19 cellular contexts compared by ENCODE assay signal in the genomic region with DNA sequence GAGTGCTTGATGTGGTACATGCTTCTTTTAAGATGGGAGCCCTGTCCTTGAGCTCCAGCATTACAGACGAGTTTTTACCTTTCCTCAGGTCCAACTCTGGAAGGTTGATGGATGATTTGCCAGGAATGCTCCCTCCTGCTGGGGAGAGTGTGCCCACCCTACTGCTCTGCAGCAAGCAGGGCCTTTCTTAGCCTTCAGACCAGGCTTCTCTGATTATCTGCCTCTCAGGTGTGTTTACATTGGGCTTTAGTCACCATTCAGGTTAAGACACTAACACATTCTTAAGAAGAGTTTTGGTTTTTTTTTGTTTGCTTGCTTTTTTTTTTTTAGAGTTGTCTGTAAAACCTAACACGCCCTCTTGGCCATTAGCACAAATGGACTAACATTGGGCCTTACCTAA.
A peak's percentile ranks its signal among the peaks of the same experiment; 100 is the strongest.
DNase-seq lines count a peak whose midpoint lies in the region; ATAC-seq and TF ChIP-seq lines count a peak whose summit lies in the region.
"Had no signal": no experiment of that assay in that cellular context is flagged by ENCODE, and none has a peak within 500 bp of the region (broad histone marks: within the 10 kb centered on the region; RNA-seq: fewer than 3 reads in every experiment).

No MANE protein-coding gene starts in this region.

- H2BK120ac ChIP-seq in H9 (ENCODE audit: low read depth, low read length, poor library complexity, severe bottlenecking) = no peak overlapping the region
- H2BK120ac ChIP-seq in mesendoderm (ENCODE audit: low read depth, low read length) = no peak overlapping the region

- no peak overlapping the region for H2BK12ac ChIP-seq in H9 (ENCODE audit: insufficient read length, low read depth, low read length)

- H3K79me1 ChIP-seq in H9 (ENCODE audit: insufficient read depth, low read depth, low read length, poor library complexity, severe bottlenecking) (no peaks in the 10 kb centered on the region), mesendoderm (ENCODE audit: low read length) (no peaks in the 10 kb centered on the region)

- H3K27me3 ChIP-seq in H9 (ENCODE audit: insufficient read depth, low read length) = no peaks in the 10 kb centered on the region
- no peaks in the 10 kb centered on the region for H3K27me3 ChIP-seq in PC-3 (ENCODE audit: low read length)
- no peaks in the 10 kb centered on the region for H3K27me3 ChIP-seq in mesendoderm (ENCODE audit: insufficient read depth, low read length, poor library complexity)
- H3K27me3 ChIP-seq in colonic mucosa = no peaks in the 10 kb centered on the region
- H3K27me3 ChIP-seq: Peyer's patch had no signal

- no peaks in the 10 kb centered on the region for H3K9me3 Mint-ChIP-seq in H9

- H3K27ac ChIP-seq in H9 (ENCODE audit: insufficient read length, low read depth, low read length) (no peak overlapping the region), PC-3 (ENCODE audit: low read length) (no peak overlapping the region), mesendoderm (ENCODE audit: low read depth, low read length) (no peak overlapping the region), colonic mucosa (no peak overlapping the region)
- H3K27ac ChIP-seq: C4-2B, Peyer's patch had no signal

- H3K9me3 ChIP-seq in H9 (ENCODE audit: control insufficient read depth, low read depth, low read length) = no peaks in the 10 kb centered on the region
- H3K9me3 ChIP-seq in PC-3 (ENCODE audit: low read length) = no peaks in the 10 kb centered on the region
- no peaks in the 10 kb centered on the region for H3K9me3 ChIP-seq in colonic mucosa
- H3K9me3 ChIP-seq: Peyer's patch had no signal

- H2BK5ac ChIP-seq in H9 (ENCODE audit: insufficient read length, low read length) = no peak overlapping the region
- H2BK5ac ChIP-seq in mesendoderm (ENCODE audit: low read length) = no peak overlapping the region

- no TSS peak for BruUV-seq in PC-3 (replicated peaks; lab: Mats Ljungman, UMichigan)

- H3K36me3 ChIP-seq in PC-3 (ENCODE audit: low read depth, low read length) (no peaks in the 10 kb centered on the region), mesendoderm (ENCODE audit: control insufficient read depth, insufficient read depth, low read length) (no peaks in the 10 kb centered on the region), colonic mucosa (no peaks in the 10 kb centered on the region)
- H3K36me3 ChIP-seq: Peyer's patch had no signal

- no peaks in the 10 kb centered on the region for H3F3A ChIP-seq in PC-3 (ENCODE audit: low read length, unreplicated experiment)

- no peak overlapping the region for H3K4me2 ChIP-seq in H9 (ENCODE audit: insufficient read depth, insufficient read length, low read length)
- H3K4me2 ChIP-seq in PC-3 (ENCODE audit: low read length) = no peak overlapping the region
- no peak overlapping the region for H3K4me2 ChIP-seq in mesendoderm (ENCODE audit: low read length)

- H3K14ac ChIP-seq in H9 (ENCODE audit: insufficient read depth, low read length) = no peak overlapping the region

- H3K18ac ChIP-seq in H9 (ENCODE audit: insufficient read length, low read depth, low read length) (no peak overlapping the region), mesendoderm (ENCODE audit: low read length) (no peak overlapping the region)

- H3K27ac Mint-ChIP-seq in H9 = peak overlapping the region; percentile 36 to 89 (median 84); a peak in 5 of 7 replicates

- peak; percentile 51 for ATAC-seq in PC-3
- ATAC-seq: HepG2, SK-N-SH treated with all-trans-retinoic acid at 6 μM for 48 hours had no signal

- no CpG with 5 or more reads among the region's 2 CpGs for WGBS in H9 (ENCODE audit: extremely low coverage, insufficient read length, low lambda C conversion rate)
- WGBS in mesendoderm (ENCODE audit: extremely low coverage, insufficient coverage, low lambda C conversion rate) = no CpG with 5 or more reads among the region's 2 CpGs

- peaks cover 51 to 53% of the 10 kb centered on the region in 2 experiments for H3K4me1 Mint-ChIP-seq in H9

- H3K79me2 ChIP-seq in H9 (ENCODE audit: insufficient read depth, low read length) (no peaks in the 10 kb centered on the region), PC-3 (ENCODE audit: low read length) (no peaks in the 10 kb centered on the region), mesendoderm (ENCODE audit: control insufficient read depth, insufficient read depth, low read length) (no peaks in the 10 kb centered on the region)

- POLR2A ChIA-PET in PC-3 (lab: Charles Lee; ENCODE audit: unreplicated experiment) = no interaction called here

- H3K4me3 ChIP-seq in PC-3 (ENCODE audit: low read length) = no peak overlapping the region
- no peak overlapping the region for H3K4me3 ChIP-seq in epithelial cell of esophagus (ENCODE audit: low read length)
- no peak overlapping the region for H3K4me3 ChIP-seq in mesendoderm (ENCODE audit: low read length)
- H3K4me3 ChIP-seq in colonic mucosa = no peak overlapping the region
- H3K4me3 ChIP-seq: Peyer's patch had no signal

- H3K4ac ChIP-seq in H9 (ENCODE audit: low read depth, low read length) (no peak overlapping the region), mesendoderm (ENCODE audit: low read depth, low read length) (no peak overlapping the region)

- H3K4me1 ChIP-seq in H9 (ENCODE audit: insufficient read depth, low read length) (peaks cover 5% of the 10 kb centered on the region; the same call in 1 of the 2 replicates), PC-3 (ENCODE audit: insufficient read depth, low read length) (peaks cover 20% of the 10 kb centered on the region), mesendoderm (ENCODE audit: control insufficient read depth, low read depth, low read length) (peaks cover 3% of the 10 kb centered on the region), colonic mucosa (no peaks in the 10 kb centered on the region)
- H3K4me1 ChIP-seq: Peyer's patch had no signal

- H3K27me3 Mint-ChIP-seq in H9 (ENCODE audit: low read depth) = no peaks in the 10 kb centered on the region

- H2BK15ac ChIP-seq in H9 (ENCODE audit: low read depth, low read length) (no peak overlapping the region), mesendoderm (replicated peaks; ENCODE audit: low read depth) (no peak overlapping the region)

- H4K8ac ChIP-seq in H9 (replicated peaks; ENCODE audit: insufficient read length, low read depth, low read length) (no peak overlapping the region), mesendoderm (ENCODE audit: low read depth, low read length) (no peak overlapping the region)

- no peak overlapping the region for H4K91ac ChIP-seq in H9 (ENCODE audit: insufficient read length, low read depth, low read length)

- H3K36me3 Mint-ChIP-seq in H9 (ENCODE audit: insufficient read depth in 1 of 3, low read depth in 3 of 3) = peaks cover 0 to 5% (median 2%) of the 10 kb centered on the region in 3 experiments; a peak in 2 of 7 replicates

- H3K23ac ChIP-seq in H9 (ENCODE audit: insufficient read length, low read depth, low read length) (no peak overlapping the region), mesendoderm (ENCODE audit: low read length) (no peak overlapping the region)

- H3K9ac ChIP-seq in H9 (ENCODE audit: extremely low read depth, insufficient read length, low read length) = no peak overlapping the region
- H3K9ac ChIP-seq in PC-3 (ENCODE audit: low read length) = no peak overlapping the region
- no peak overlapping the region for H3K9ac ChIP-seq in mesendoderm (ENCODE audit: low read length)
- no peak overlapping the region for H3K9ac ChIP-seq in colonic mucosa (ENCODE audit: low read depth in 2 of 2, low read length in 2 of 2)

- H4K5ac ChIP-seq in H9 (ENCODE audit: insufficient read length, low read depth, low read length) = no peak overlapping the region
- no peak overlapping the region for H4K5ac ChIP-seq in mesendoderm (ENCODE audit: low read length)

- H3T11ph ChIP-seq in H9 (ENCODE audit: low read length) = no peak overlapping the region

- TF ChIP-seq CTCF in H9 (conservative IDR thresholded peaks at IDR 0.05) (no peak), PC-3 (conservative IDR thresholded peaks at IDR 0.05; ENCODE audit: low read depth, low read length) (no peak), epithelial cell of esophagus (IDR thresholded peaks at IDR 0.05; ENCODE audit: insufficient read depth, low read depth, low read length, missing control alignments) (no peak), colonic mucosa (IDR thresholded peaks at IDR 0.05) (no peak)

- no peaks in the 10 kb centered on the region for H4K20me1 ChIP-seq in H9 (ENCODE audit: control insufficient read depth, insufficient read depth, insufficient read length)
- H4K20me1 ChIP-seq in PC-3 (ENCODE audit: low read length) = no peaks in the 10 kb centered on the region

- H2BK20ac ChIP-seq in H9 (ENCODE audit: low read depth, low read length, poor library complexity, severe bottlenecking) = no peak overlapping the region

- peak; percentile 52 for DNase-seq in H9
- peak; percentile 39 for DNase-seq in PC-3
- DNase-seq in epithelial cell of esophagus (ENCODE audit: low read depth) = peak; percentile 22
- peak; percentile 78 for DNase-seq in mesendoderm
- no peak for DNase-seq in colonic mucosa
- no peak for DNase-seq in GF-D8 (lab: John Stamatoyannopoulos, UW)
- DNase-seq in germinal center (ENCODE audit: low spot score) = no peak
- no peak for DNase-seq in GM19240 (ENCODE audit: insufficient read length, low spot score)
- DNase-seq: DMS 273 treated with DMSO at 0.1 percent for 48 hours, HCEC 1CT, KG1, NCI-H1436, NCI-H2029, NCI-H82, Peyer's patch, SHP77 had no signal

- intact Hi-C loops in PC-3 (cut with micrococcal nuclease) (loop anchor here (10.0 kb wide), 1 partner anchor 272 kb away; no protein-coding TSS in a partner anchor), colonic mucosa (cut with DNase I) (no loop called here)

- H2AK5ac ChIP-seq in H9 (ENCODE audit: insufficient read length, low read length) (no peak overlapping the region), mesendoderm (ENCODE audit: low read length) (no peak overlapping the region)

- H2AFZ ChIP-seq in H9 (ENCODE audit: low read length) = no peak overlapping the region
- 0 out of 2 replicates have a peak overlapping the region, but pooled peaks have one; percentile 29 for H2AFZ ChIP-seq in PC-3 (ENCODE audit: low read length)

- H3K23me2 ChIP-seq in H9 (ENCODE audit: insufficient read length, low read depth, low read length, poor library complexity, severe bottlenecking) = no peaks in the 10 kb centered on the region

- H3K4me3 Mint-ChIP-seq in H9 = no peak overlapping the region

- CTCF ChIA-PET in PC-3 (lab: Charles Lee) = interaction anchor here (1.5 kb wide), 1 partner anchor 158 kb away, joined by 4 read pairs; no protein-coding TSS in a partner anchor

- H3K56ac ChIP-seq in H9 (ENCODE audit: insufficient read length, low read depth, low read length) = no peak overlapping the region
- no peak overlapping the region for H3K56ac ChIP-seq in mesendoderm (ENCODE audit: low read length)

- no peaks in the 10 kb centered on the region for H3K9me2 ChIP-seq in PC-3 (replicated peaks; ENCODE audit: low read length)

Comparison
In these comparisons a context has a peak if more than half of its experiments do, and no peak if none do; other contexts are left out.
1. DNase-seq: peak in H9 (single experiment), PC-3 (single experiment), epithelial cell of esophagus (single experiment) and mesendoderm (single experiment); none in colonic mucosa (single experiment), GF-D8 (single experiment), germinal center (single experiment) and GM19240 (single experiment).